10 cellular contexts compared by ENCODE assay signal in the genomic region with DNA sequence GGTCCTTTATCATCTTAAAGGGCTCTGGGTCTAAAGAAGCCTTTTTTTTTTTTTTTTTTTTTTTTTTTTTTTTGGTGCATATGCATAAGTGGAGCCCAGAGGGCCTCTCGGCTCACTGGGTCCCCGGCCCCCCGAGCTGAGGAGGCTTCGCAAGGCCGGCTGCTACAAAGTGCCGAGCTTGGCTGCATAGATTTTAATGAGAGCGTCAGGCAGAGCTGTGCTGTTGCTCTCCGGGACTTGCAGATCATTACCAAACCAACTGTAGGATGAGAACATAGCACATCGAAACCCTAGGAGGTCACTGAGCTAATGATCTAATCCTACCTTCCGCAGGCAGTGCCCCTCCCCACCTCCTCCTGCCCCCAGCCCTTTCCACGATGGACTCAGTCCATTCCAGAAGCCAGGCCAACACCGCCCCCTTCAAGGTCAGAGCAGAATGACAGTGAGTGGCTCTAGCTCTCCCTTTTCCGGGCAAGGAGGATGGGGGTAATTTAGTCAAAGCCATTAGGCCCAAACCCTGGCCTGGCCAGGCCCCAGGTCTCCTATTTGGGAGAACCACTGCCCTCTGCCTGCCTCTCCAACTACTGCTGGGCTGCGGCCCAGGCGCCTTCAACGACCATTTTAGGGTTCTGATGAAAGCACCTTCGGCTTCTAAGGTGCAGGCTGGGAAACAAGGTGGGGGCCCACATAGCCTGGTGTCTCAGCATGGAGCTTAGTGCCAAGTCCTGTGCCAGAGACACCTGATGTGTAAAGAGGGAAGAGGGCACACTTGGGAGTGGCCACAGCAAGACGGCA. TPM values are rescaled to one million over a fixed set of nuclear protein-coding genes. Genes with fewer than 3 reads are reported as not detected.
A peak's percentile ranks its signal among the peaks of the same experiment; 100 is the strongest.
DNase-seq lines count a peak whose midpoint lies in the region; ATAC-seq lines count a peak whose summit lies in the region.
"Not testable (repeated sequence)": the region's sequence is repeated elsewhere in the genome, so short reads cannot be mapped to it uniquely, and the experiment has no call there.
"Had no signal": no experiment of that assay in that cellular context is flagged by ENCODE, and none has a peak within 500 bp of the region (broad histone marks: within the 10 kb centered on the region; RNA-seq: fewer than 3 reads in every experiment).

No MANE protein-coding gene starts in this region.

- H3K14ac ChIP-seq in mesenchymal stem cell (ENCODE audit: low read length in 2 of 2), result not testable (repeated sequence)

- not testable (repeated sequence) for H3K4me3 ChIP-seq in HUES64 (ENCODE audit: low read length); mesenchymal stem cell (ENCODE audit: insufficient read depth in 1 of 2, low read depth in 1 of 2, low read length in 2 of 2)

- H3K36me3 Mint-ChIP-seq in activated naive CD4-positive, alpha-beta T cell treated with anti-CD3 and anti-CD28 coated beads, Interleukin-2, amount 50 U/mL, for 72 hours, result not testable (repeated sequence)
- H3K36me3 Mint-ChIP-seq in dendritic cell treated with granulocyte-macrophage colony-stimulating factor and Interleukin-4, amounts not matched to agents 40 ng/mL and 50 ng/mL, for 4 days (ENCODE audit: low read depth), result peaks cover 70% of the 10 kb centered on the region

- peaks cover 13% of the 10 kb centered on the region for H3K79me1 ChIP-seq in mesenchymal stem cell (replicated peaks; ENCODE audit: low read length, poor library complexity, severe bottlenecking)

- not testable (repeated sequence) for H2AFZ ChIP-seq in mesenchymal stem cell (ENCODE audit: low read depth, low read length)

- peak overlapping the region; percentile 69 for H3K27ac ChIP-seq in HUES64 (ENCODE audit: low read depth, low read length)
- peak overlapping the region; percentile 94 for H3K27ac ChIP-seq in mesenchymal stem cell (ENCODE audit: low read length, poor library complexity, severe bottlenecking)
- peak overlapping the region; percentile 17 for H3K27ac ChIP-seq in substantia nigra (ENCODE audit: low read depth, low read length, poor library complexity, severe bottlenecking)

- H3K4me2 ChIP-seq in mesenchymal stem cell (ENCODE audit: low read length, poor library complexity, severe bottlenecking), result peak overlapping the region; percentile 58

- not testable (repeated sequence) for H2BK120ac ChIP-seq in mesenchymal stem cell (ENCODE audit: low read depth, low read length)

- peaks cover 61% of the 10 kb centered on the region for H3K4me1 Mint-ChIP-seq in dendritic cell treated with granulocyte-macrophage colony-stimulating factor and Interleukin-4, amounts not matched to agents 40 ng/mL and 50 ng/mL, for 4 days (ENCODE audit: low read depth)

- H3K36me3 ChIP-seq in HUES64 (ENCODE audit: insufficient read depth, low read length) (peaks cover 36% of the 10 kb centered on the region), mesenchymal stem cell (ENCODE audit: control insufficient read depth in 1 of 2, insufficient read depth in 2 of 2, low read depth in 1 of 2, low read length in 2 of 2) (peaks cover 45 to 52% of the 10 kb centered on the region in 2 experiments)

- H2AK5ac ChIP-seq in mesenchymal stem cell (ENCODE audit: low read length, severe bottlenecking), result peak overlapping the region; percentile 57

- H3K27me3 Mint-ChIP-seq in dendritic cell treated with granulocyte-macrophage colony-stimulating factor and Interleukin-4, amounts not matched to agents 40 ng/mL and 50 ng/mL, for 4 days, result not testable (repeated sequence)

- not testable (repeated sequence) for H2BK12ac ChIP-seq in mesenchymal stem cell (ENCODE audit: low read length in 2 of 2)

- H3K23ac ChIP-seq in mesenchymal stem cell (ENCODE audit: low read length in 2 of 2), result not testable (repeated sequence)

- H3K9me3 ChIP-seq in HUES64 (ENCODE audit: insufficient read depth, low read depth, low read length); mesenchymal stem cell (ENCODE audit: control insufficient read depth, low read length): not testable (repeated sequence)

- intact Hi-C loops in dendritic cell treated with granulocyte-macrophage colony-stimulating factor and Interleukin-4, amounts not matched to agents 40 ng/mL and 50 ng/mL, for 4 days (cut with micrococcal nuclease), result loop anchor here (10.0 kb wide), 1 partner anchor 259 kb away; no protein-coding TSS in a partner anchor
- intact Hi-C loops in left ventricle myocardium superior (cut with micrococcal nuclease), result not testable (repeated sequence)

- peak overlapping the region; percentile 63 for H4K8ac ChIP-seq in mesenchymal stem cell (ENCODE audit: low read length)

- H3K9ac ChIP-seq in HUES64 (ENCODE audit: low read depth, low read length), result 0 out of 2 replicates have a peak overlapping the region, but pooled peaks have one; percentile 13
- peak overlapping the region; percentile 67 for H3K9ac ChIP-seq in mesenchymal stem cell (ENCODE audit: low read length)

- not testable (repeated sequence) for H2BK5ac ChIP-seq in mesenchymal stem cell (ENCODE audit: low read depth, low read length, poor library complexity, severe bottlenecking)

- not testable (repeated sequence) for H3K4me3 Mint-ChIP-seq in dendritic cell treated with granulocyte-macrophage colony-stimulating factor and Interleukin-4, amounts not matched to agents 40 ng/mL and 50 ng/mL, for 4 days

- H3K27ac Mint-ChIP-seq in activated naive CD4-positive, alpha-beta T cell treated with anti-CD3 and anti-CD28 coated beads, Interleukin-2, amount 50 U/mL, for 72 hours, result peak overlapping the region; percentile 24 to 91
- H3K27ac Mint-ChIP-seq in dendritic cell treated with granulocyte-macrophage colony-stimulating factor and Interleukin-4, amounts not matched to agents 40 ng/mL and 50 ng/mL, for 4 days, result peak overlapping the region; percentile 16

- peak overlapping the region; percentile 48 to 78 for H3K18ac ChIP-seq in mesenchymal stem cell (ENCODE audit: low read depth in 1 of 2, low read length in 2 of 2)

- H3K4me1 ChIP-seq in HUES64 (ENCODE audit: insufficient read depth, low read length), result peaks cover 36% of the 10 kb centered on the region
- H3K4me1 ChIP-seq in mesenchymal stem cell (ENCODE audit: control insufficient read depth, insufficient read depth, low read depth, low read length), result peaks cover 37% of the 10 kb centered on the region

- not testable (repeated sequence) for H3K27me3 ChIP-seq in HUES64 (ENCODE audit: insufficient read depth, low read length); mesenchymal stem cell (ENCODE audit: control insufficient read depth in 1 of 2, insufficient read depth in 1 of 2, low read length in 2 of 2)

- H3K4ac ChIP-seq in mesenchymal stem cell (ENCODE audit: low read depth in 1 of 2, low read length in 2 of 2), result not testable (repeated sequence)

- H3K9me3 Mint-ChIP-seq in activated naive CD4-positive, alpha-beta T cell treated with anti-CD3 and anti-CD28 coated beads, Interleukin-2, amount 50 U/mL, for 72 hours; dendritic cell treated with granulocyte-macrophage colony-stimulating factor and Interleukin-4, amounts not matched to agents 40 ng/mL and 50 ng/mL, for 4 days: not testable (repeated sequence)

- not testable (repeated sequence) for H2BK15ac ChIP-seq in mesenchymal stem cell (ENCODE audit: low read depth, poor library complexity, severe bottlenecking)

- DNase-seq in activated naive CD4-positive, alpha-beta T cell treated with anti-CD3 and anti-CD28 coated beads, Interleukin-2, amount 50 U/mL, for 72 hours (ENCODE audit: low spot score in 2 of 2); left ventricle myocardium superior: not testable (repeated sequence)
- DNase-seq in mesenchymal stem cell (peak; percentile 23), retina (peak; percentile 68), substantia nigra (lab: John Stamatoyannopoulos, UW) (peak in 3 of 49 donors; percentile 20 to 60 (median 54))

- H4K91ac ChIP-seq in mesenchymal stem cell (ENCODE audit: low read length), result peak overlapping the region; percentile 80

- WGBS in HUES64, result 34% methylated on average over 16 of the region's 18 CpGs
- WGBS in mesenchymal stem cell, result 62% methylated on average over 14 of the region's 18 CpGs

- ATAC-seq in activated naive CD4-positive, alpha-beta T cell treated with anti-CD3 and anti-CD28 coated beads, Interleukin-2, amount 50 U/mL, for 72 hours, result not testable (repeated sequence)
- ATAC-seq in left ventricle myocardium superior, result peak; percentile 4

RNA-seq across cellular contexts. Expression of a gene that starts 13.3 kb away (rescaled TPM):
- 7.0 TPM for polyA plus RNA-seq in HUES64 (2013, experiment 1 of 2)
- 9.2 TPM for polyA plus RNA-seq in HUES64 (2013, experiment 2 of 2)
- under 1 TPM; 0.25 to 0.72 TPM for total RNA-seq in activated naive CD4-positive, alpha-beta T cell treated with anti-CD3 and anti-CD28 coated beads, Interleukin-2, amount 50 U/mL, for 72 hours
- 0.12 TPM for total RNA-seq in left ventricle myocardium superior
- 3.9 TPM for polyA plus RNA-seq in mesenchymal stem cell (2013, experiment 1 of 2)
- polyA plus RNA-seq in mesenchymal stem cell (2013, experiment 2 of 2), result 4.4 TPM

RNA-seq across cellular contexts. Expression of a gene that starts 22.6 kb away (rescaled TPM):
- 0.55 TPM for polyA plus RNA-seq in HUES64 (2013, experiment 1 of 2)
- polyA plus RNA-seq in HUES64 (2013, experiment 2 of 2), result 0.63 TPM
- not detected for total RNA-seq in activated naive CD4-positive, alpha-beta T cell treated with anti-CD3 and anti-CD28 coated beads, Interleukin-2, amount 50 U/mL, for 72 hours
- not detected for total RNA-seq in left ventricle myocardium superior
- not detected for polyA plus RNA-seq in mesenchymal stem cell (2013, experiment 1 of 2)
- not detected for polyA plus RNA-seq in mesenchymal stem cell (2013, experiment 2 of 2)
- total RNA-seq: activated T-cell treated with anti-CD3 and anti-CD28 coated beads, Interleukin-2, amount 50 U/mL, for 4 hours; G401; T-cell had no signal

RNA-seq across cellular contexts. Expression of a gene that starts 31.1 kb away (rescaled TPM):
- polyA plus RNA-seq in HUES64 (2013, experiment 1 of 2), result not detected
- polyA plus RNA-seq in HUES64 (2013, experiment 2 of 2), result not detected
- total RNA-seq in activated naive CD4-positive, alpha-beta T cell treated with anti-CD3 and anti-CD28 coated beads, Interleukin-2, amount 50 U/mL, for 72 hours, result not detected
- 19.3 TPM for total RNA-seq in left ventricle myocardium superior
- polyA plus RNA-seq in mesenchymal stem cell (2013, experiment 1 of 2), result not detected
- not detected for polyA plus RNA-seq in mesenchymal stem cell (2013, experiment 2 of 2)
- total RNA-seq: G401 had no signal

RNA-seq across cellular contexts. Expression of a gene that starts 39.0 kb away (rescaled TPM):
- 4.5 TPM for polyA plus RNA-seq in HUES64 (2013, experiment 1 of 2)
- 9.9 TPM for polyA plus RNA-seq in HUES64 (2013, experiment 2 of 2)
- total RNA-seq in activated naive CD4-positive, alpha-beta T cell treated with anti-CD3 and anti-CD28 coated beads, Interleukin-2, amount 50 U/mL, for 72 hours, result 10 to 100 TPM in 1 of 2 donors, 1 to 10 TPM in 1; 5.5 to 14.7 TPM
- 46.6 TPM for total RNA-seq in left ventricle myocardium superior
- polyA plus RNA-seq in mesenchymal stem cell (2013, experiment 1 of 2), result 27.2 TPM
- 28.1 TPM for polyA plus RNA-seq in mesenchymal stem cell (2013, experiment 2 of 2)

Comparison
In these comparisons a context has a peak if more than half of its experiments do, and no peak if none do; other contexts are left out.
1. H3K27ac ChIP-seq: peak in every context shown above with its lines; median percentile 94 in mesenchymal stem cell; 69 in HUES64; 17 in substantia nigra.
2. RNA of a gene that starts 31.1 kb away (total RNA-seq): 19.3 TPM in left ventricle myocardium superior (single experiment); not detected in activated naive CD4-positive, alpha-beta T cell treated with anti-CD3 and anti-CD28 coated beads, Interleukin-2, amount 50 U/mL, for 72 hours; every median in the first group is over 10 times any median in the second.